In genomic region chr11:126079640-126080205, GRCh38 we compare ENCODE assay signal across 10 cellular contexts. TPM values are rescaled to one million over a fixed set of nuclear protein-coding genes. Genes with fewer than 3 reads are reported as not detected.
DNase-seq lines count a peak whose midpoint lies in the region.
"Had no signal": no experiment of that assay in that cellular context is flagged by ENCODE, and none has a peak within 500 bp of the region (broad histone marks: within the 10 kb centered on the region; RNA-seq: fewer than 3 reads in every experiment).

No MANE protein-coding gene starts in this region.

- H3K4me1 ChIP-seq in iPS-20b (ENCODE audit: insufficient read depth, low read length) (peaks cover 47% of the 10 kb centered on the region), stomach smooth muscle (ENCODE audit: control insufficient read depth, insufficient read depth, low read length) (peaks cover 23% of the 10 kb centered on the region)

- H3K27me3 ChIP-seq in iPS-20b (ENCODE audit: insufficient read depth, low read length) = no peaks in the 10 kb centered on the region
- H3K27me3 ChIP-seq in stomach smooth muscle (ENCODE audit: control insufficient read depth in 1 of 2, insufficient read depth in 2 of 2, low read length in 2 of 2) = no peaks in the 10 kb centered on the region

- H3K4me3 ChIP-seq in iPS-20b (ENCODE audit: low read length) (no peak overlapping the region), stomach smooth muscle (ENCODE audit: low read length in 2 of 2) (peak overlapping the region in 1 of 2 donors; percentile 49)

- no peaks in the 10 kb centered on the region for H3K9me3 ChIP-seq in iPS-20b (ENCODE audit: insufficient read depth, low read depth, low read length)
- no peaks in the 10 kb centered on the region for H3K9me3 ChIP-seq in stomach smooth muscle (ENCODE audit: control insufficient read depth in 2 of 2, low read length in 2 of 2)

- H3K36me3 ChIP-seq in iPS-20b (ENCODE audit: insufficient read depth, low read depth, low read length) = no peaks in the 10 kb centered on the region
- H3K36me3 ChIP-seq in stomach smooth muscle (ENCODE audit: control insufficient read depth in 2 of 2, insufficient read depth in 2 of 2, low read length in 2 of 2) = no peaks in the 10 kb centered on the region

- H3K9ac ChIP-seq in iPS-20b (ENCODE audit: low read depth, low read length) = peak overlapping the region; percentile 29; the same call in 1 of the 2 replicates
- no peak overlapping the region for H3K9ac ChIP-seq in stomach smooth muscle (ENCODE audit: low read length in 2 of 2)

- peak in 2 of 3 experiments; percentile 40 to 45 for DNase-seq in NCI-H1417 (lab: John Stamatoyannopoulos, UW)
- no peak for DNase-seq in NCI-H1417 treated with DMSO at 0.1 percent for 48 hours (lab: John Stamatoyannopoulos, UW)
- peak; percentile 70 for DNase-seq in NCI-H510A treated with DMSO at 0.1 percent for 48 hours (lab: John Stamatoyannopoulos, UW)
- no peak for DNase-seq in central memory CD4-positive, alpha-beta T cell
- DNase-seq in foreskin melanocyte = no peak
- DNase-seq in mesenteric fat pad (ENCODE audit: low spot score) = no peak
- DNase-seq: activated CD4-positive, alpha-beta T cell treated with anti-CD3 and anti-CD28 coated beads for 4 hours; activated naive CD4-positive, alpha-beta T cell had no signal

- no peak overlapping the region for H3K27ac ChIP-seq in iPS-20b (ENCODE audit: low read length)
- H3K27ac ChIP-seq in stomach smooth muscle (ENCODE audit: low read length) = peak overlapping the region; percentile 76

RNA-seq across cellular contexts. Expression of gene CDON, which starts 17.1 kb away (rescaled TPM):
- total RNA-seq in mesenteric fat pad = 12.0 TPM

Comparison
In these comparisons a context has a peak if more than half of its experiments do, and no peak if none do; other contexts are left out.
1. DNase-seq: peak in NCI-H1417 (2 of 3) and NCI-H510A treated with DMSO at 0.1 percent for 48 hours (single experiment); none in NCI-H1417 treated with DMSO at 0.1 percent for 48 hours (single experiment), central memory CD4-positive, alpha-beta T cell (single experiment), foreskin melanocyte (single experiment) and mesenteric fat pad (single experiment).